ENCODE assay signal across 8 cellular contexts in genomic region chr11:65663634-65664200, GRCh38. TPM values are rescaled to one million over a fixed set of nuclear protein-coding genes. Genes with fewer than 3 reads are reported as not detected.
DNase-seq lines count a peak whose midpoint lies in the region; ATAC-seq, FAIRE-seq and TF ChIP-seq lines count a peak whose summit lies in the region.

No MANE protein-coding gene starts in this region.

- peaks cover 25 to 38% (median 35%) of the 10 kb centered on the region in 11 experiments; a peak in 20 of 22 replicates for H4K20me1 ChIP-seq in BLaER1 treated with 17β-estradiol and CSF1 and Interleukin-3, amounts not matched to agents 10 nM and 100 nM

- H3K36me3 ChIP-seq in BLaER1 treated with 17β-estradiol and CSF1 and Interleukin-3, amounts not matched to agents 10 nM and 100 nM = peaks cover 30 to 35% (median 31%) of the 10 kb centered on the region in 11 experiments

- peak overlapping the region; percentile 85 to 96 (median 91) for H3K9ac ChIP-seq in BLaER1 treated with 17β-estradiol and CSF1 and Interleukin-3, amounts not matched to agents 10 nM and 100 nM

- H3K4me1 Mint-ChIP-seq in activated T-helper 1 cell treated with anti-CD3 and anti-CD28 coated beads, Interleukin-12 subunit alpha, Interleukin-12 subunit beta, Interleukin-2, Interleukin-4 antibody, amounts not matched to agents 30 ng/mL and 10 ng/mL and 1 ng/mL, durations not matched to agents 14 hours and 24 hours and 36 hours (ENCODE audit: low read depth) = peaks cover 30% of the 10 kb centered on the region
- peaks cover 19 to 22% of the 10 kb centered on the region in 2 donors for H3K4me1 Mint-ChIP-seq in natural killer cell treated with Interleukin-12 subunit alpha and Interleukin-12 subunit beta and Interleukin-15 and Interleukin-18, amount 100 ng/mL, for 72 hours (ENCODE audit: low read depth in 2 of 2)

- H3K27ac Mint-ChIP-seq in activated T-helper 1 cell treated with anti-CD3 and anti-CD28 coated beads, Interleukin-12 subunit alpha, Interleukin-12 subunit beta, Interleukin-2, Interleukin-4 antibody, amounts not matched to agents 30 ng/mL and 10 ng/mL and 1 ng/mL, durations not matched to agents 14 hours and 24 hours and 36 hours = peak overlapping the region; percentile 93
- peak overlapping the region; percentile 89 to 93 for H3K27ac Mint-ChIP-seq in natural killer cell treated with Interleukin-12 subunit alpha and Interleukin-12 subunit beta and Interleukin-15 and Interleukin-18, amount 100 ng/mL, for 72 hours

- FAIRE-seq in urothelium cell line (lab: Jason Lieb, UNC) = no peak

- H3K27me3 Mint-ChIP-seq in activated T-helper 1 cell treated with anti-CD3 and anti-CD28 coated beads, Interleukin-12 subunit alpha, Interleukin-12 subunit beta, Interleukin-2, Interleukin-4 antibody, amounts not matched to agents 30 ng/mL and 10 ng/mL and 1 ng/mL, durations not matched to agents 14 hours and 24 hours and 36 hours (ENCODE audit: insufficient read depth) = no peaks in the 10 kb centered on the region
- H3K27me3 Mint-ChIP-seq in natural killer cell treated with Interleukin-12 subunit alpha and Interleukin-12 subunit beta and Interleukin-15 and Interleukin-18, amount 100 ng/mL, for 72 hours = no peaks in the 10 kb centered on the region

- ATAC-seq in GM19395 (IDR thresholded peaks at IDR 0.05; ENCODE audit: unreplicated experiment) = peak; percentile 11
- ATAC-seq in natural killer cell treated with Interleukin-12 subunit alpha and Interleukin-12 subunit beta and Interleukin-15 and Interleukin-18, amount 100 ng/mL, for 72 hours = peak; percentile 35 to 37

- peaks cover 23% of the 10 kb centered on the region for H3K36me3 Mint-ChIP-seq in activated T-helper 1 cell treated with anti-CD3 and anti-CD28 coated beads, Interleukin-12 subunit alpha, Interleukin-12 subunit beta, Interleukin-2, Interleukin-4 antibody, amounts not matched to agents 30 ng/mL and 10 ng/mL and 1 ng/mL, durations not matched to agents 14 hours and 24 hours and 36 hours (ENCODE audit: low read depth)
- peaks cover 15% of the 10 kb centered on the region for H3K36me3 Mint-ChIP-seq in natural killer cell treated with Interleukin-12 subunit alpha and Interleukin-12 subunit beta and Interleukin-15 and Interleukin-18, amount 100 ng/mL, for 72 hours

- peak overlapping the region; percentile 84 to 100 (median 98) for H3K4me2 ChIP-seq in BLaER1 treated with 17β-estradiol and CSF1 and Interleukin-3, amounts not matched to agents 10 nM and 100 nM

- no peaks in the 10 kb centered on the region for H3K9me3 Mint-ChIP-seq in activated T-helper 1 cell treated with anti-CD3 and anti-CD28 coated beads, Interleukin-12 subunit alpha, Interleukin-12 subunit beta, Interleukin-2, Interleukin-4 antibody, amounts not matched to agents 30 ng/mL and 10 ng/mL and 1 ng/mL, durations not matched to agents 14 hours and 24 hours and 36 hours
- H3K9me3 Mint-ChIP-seq in natural killer cell treated with Interleukin-12 subunit alpha and Interleukin-12 subunit beta and Interleukin-15 and Interleukin-18, amount 100 ng/mL, for 72 hours = no peaks in the 10 kb centered on the region

- peak overlapping the region; percentile 89 for H3K4me3 Mint-ChIP-seq in activated T-helper 1 cell treated with anti-CD3 and anti-CD28 coated beads, Interleukin-12 subunit alpha, Interleukin-12 subunit beta, Interleukin-2, Interleukin-4 antibody, amounts not matched to agents 30 ng/mL and 10 ng/mL and 1 ng/mL, durations not matched to agents 14 hours and 24 hours and 36 hours
- H3K4me3 Mint-ChIP-seq in natural killer cell treated with Interleukin-12 subunit alpha and Interleukin-12 subunit beta and Interleukin-15 and Interleukin-18, amount 100 ng/mL, for 72 hours = peak overlapping the region; percentile 89

- no peaks in the 10 kb centered on the region for H3K27me3 ChIP-seq in BLaER1 treated with 17β-estradiol and CSF1 and Interleukin-3, amounts not matched to agents 10 nM and 100 nM

- H3K4me3 ChIP-seq in BLaER1 treated with 17β-estradiol and CSF1 and Interleukin-3, amounts not matched to agents 10 nM and 100 nM = peak overlapping the region; percentile 78 to 98 (median 91)
- H3K4me3 ChIP-seq in foreskin fibroblast (ENCODE audit: low read depth in 1 of 2, low read length in 2 of 2) = peak overlapping the region; percentile 73 to 91

- intact Hi-C loops in activated T-helper 1 cell treated with anti-CD3 and anti-CD28 coated beads, Interleukin-12 subunit alpha, Interleukin-12 subunit beta, Interleukin-2, Interleukin-4 antibody, amounts not matched to agents 30 ng/mL and 10 ng/mL and 1 ng/mL, durations not matched to agents 14 hours and 24 hours and 36 hours (cut with micrococcal nuclease) = loop anchor here (1.0 to 2.0 kb wide), 7 partner anchors 48 to 339 kb away; partner anchors contain the start of genes BANF1, C11orf68, DRAP1 and EIF1AD

- no peak for TF ChIP-seq CTCF in foreskin fibroblast (IDR thresholded peaks at IDR 0.05; ENCODE audit: low read depth, low read length)

- H3K27ac ChIP-seq in BLaER1 treated with 17β-estradiol and CSF1 and Interleukin-3, amounts not matched to agents 10 nM and 100 nM = peak overlapping the region; percentile 86 to 94 (median 90)

- H3K4me1 ChIP-seq in BLaER1 treated with 17β-estradiol and CSF1 and Interleukin-3, amounts not matched to agents 10 nM and 100 nM = peaks cover 23 to 40% (median 31%) of the 10 kb centered on the region in 10 experiments

- peak; percentile 44 for DNase-seq in LHCN-M2 (ENCODE audit: low read depth)
- DNase-seq in activated T-helper 1 cell treated with anti-CD3 and anti-CD28 coated beads, Interleukin-12 subunit alpha, Interleukin-12 subunit beta, Interleukin-2, Interleukin-4 antibody, amounts not matched to agents 30 ng/mL and 10 ng/mL and 1 ng/mL, durations not matched to agents 14 hours and 24 hours and 36 hours (ENCODE audit: low spot score) = no peak
- peak; percentile 64 to 86 for DNase-seq in foreskin fibroblast
- DNase-seq in natural killer cell treated with Interleukin-12 subunit alpha and Interleukin-12 subunit beta and Interleukin-15 and Interleukin-18, amount 100 ng/mL, for 72 hours (ENCODE audit: low spot score) = no peak
- DNase-seq in urothelium cell line (ENCODE audit: low spot score) = peak; percentile 57
- DNase-seq in germinal center (ENCODE audit: low spot score) = no peak

- H3K9me3 ChIP-seq in BLaER1 treated with 17β-estradiol and CSF1 and Interleukin-3, amounts not matched to agents 10 nM and 100 nM (replicated peaks in 1 of 11) = no peaks in the 10 kb centered on the region

RNA-seq across cellular contexts. Expression of gene RELA, which starts 1.0 kb away (rescaled TPM):
- 26.5 and 34.0 TPM in 2 replicates for total RNA-seq in LHCN-M2 (2014; rRNA removed)
- 62.3 TPM for polyA plus RNA-seq in LHCN-M2 (2012)
- 102 and 104 TPM in 2 replicates for total RNA-seq in activated T-helper 1 cell treated with anti-CD3 and anti-CD28 coated beads, Interleukin-12 subunit alpha, Interleukin-12 subunit beta, Interleukin-2, Interleukin-4 antibody, amounts not matched to agents 30 ng/mL and 10 ng/mL and 1 ng/mL, durations not matched to agents 14 hours and 24 hours and 36 hours
- 10 to 100 TPM; 85.2 to 96.4 TPM for total RNA-seq in natural killer cell treated with Interleukin-12 subunit alpha and Interleukin-12 subunit beta and Interleukin-15 and Interleukin-18, amount 100 ng/mL, for 72 hours

RNA-seq across cellular contexts. Expression of gene SIPA1, which starts 25.8 kb away (rescaled TPM):
- 26.1 and 32.3 TPM in 2 replicates for total RNA-seq in LHCN-M2 (2014; rRNA removed)
- 19.7 TPM for polyA plus RNA-seq in LHCN-M2 (2012)
- total RNA-seq in activated T-helper 1 cell treated with anti-CD3 and anti-CD28 coated beads, Interleukin-12 subunit alpha, Interleukin-12 subunit beta, Interleukin-2, Interleukin-4 antibody, amounts not matched to agents 30 ng/mL and 10 ng/mL and 1 ng/mL, durations not matched to agents 14 hours and 24 hours and 36 hours = 117 and 130 TPM in 2 replicates
- 100 to 1,000 TPM; 139 to 140 TPM for total RNA-seq in natural killer cell treated with Interleukin-12 subunit alpha and Interleukin-12 subunit beta and Interleukin-15 and Interleukin-18, amount 100 ng/mL, for 72 hours

RNA-seq across cellular contexts. Expression of gene PCNX3, which starts 48.1 kb away (rescaled TPM):
- 31.4 and 31.7 TPM in 2 replicates for total RNA-seq in LHCN-M2 (2014; rRNA removed)
- polyA plus RNA-seq in LHCN-M2 (2012) = 20.0 TPM
- 55.0 and 55.2 TPM in 2 replicates for total RNA-seq in activated T-helper 1 cell treated with anti-CD3 and anti-CD28 coated beads, Interleukin-12 subunit alpha, Interleukin-12 subunit beta, Interleukin-2, Interleukin-4 antibody, amounts not matched to agents 30 ng/mL and 10 ng/mL and 1 ng/mL, durations not matched to agents 14 hours and 24 hours and 36 hours
- 10 to 100 TPM; 65.1 to 96.9 TPM for total RNA-seq in natural killer cell treated with Interleukin-12 subunit alpha and Interleukin-12 subunit beta and Interleukin-15 and Interleukin-18, amount 100 ng/mL, for 72 hours

RNA-seq across cellular contexts. Expression of gene KAT5, which starts 48.3 kb away (rescaled TPM):
- total RNA-seq in LHCN-M2 (2014; rRNA removed) = 43.1 and 47.6 TPM in 2 replicates
- 40.2 TPM for polyA plus RNA-seq in LHCN-M2 (2012)
- total RNA-seq in activated T-helper 1 cell treated with anti-CD3 and anti-CD28 coated beads, Interleukin-12 subunit alpha, Interleukin-12 subunit beta, Interleukin-2, Interleukin-4 antibody, amounts not matched to agents 30 ng/mL and 10 ng/mL and 1 ng/mL, durations not matched to agents 14 hours and 24 hours and 36 hours = 68.1 and 75.0 TPM in 2 replicates
- 10 to 100 TPM; 77.5 to 82.9 TPM for total RNA-seq in natural killer cell treated with Interleukin-12 subunit alpha and Interleukin-12 subunit beta and Interleukin-15 and Interleukin-18, amount 100 ng/mL, for 72 hours

RNA-seq across cellular contexts. Expression of gene MAP3K11, which starts 49.7 kb away (rescaled TPM):
- 33.6 and 35.3 TPM in 2 replicates for total RNA-seq in LHCN-M2 (2014; rRNA removed)
- 36.3 TPM for polyA plus RNA-seq in LHCN-M2 (2012)
- total RNA-seq in activated T-helper 1 cell treated with anti-CD3 and anti-CD28 coated beads, Interleukin-12 subunit alpha, Interleukin-12 subunit beta, Interleukin-2, Interleukin-4 antibody, amounts not matched to agents 30 ng/mL and 10 ng/mL and 1 ng/mL, durations not matched to agents 14 hours and 24 hours and 36 hours = 103 and 106 TPM in 2 replicates
- 10 to 100 TPM; 81.1 to 83.3 TPM for total RNA-seq in natural killer cell treated with Interleukin-12 subunit alpha and Interleukin-12 subunit beta and Interleukin-15 and Interleukin-18, amount 100 ng/mL, for 72 hours

Comparison
In these comparisons a context has a peak if more than half of its experiments do, and no peak if none do; other contexts are left out.
1. DNase-seq: peak in LHCN-M2 (single experiment), foreskin fibroblast (2 of 2) and urothelium cell line (single experiment); none in activated T-helper 1 cell treated with anti-CD3 and anti-CD28 coated beads, Interleukin-12 subunit alpha, Interleukin-12 subunit beta, Interleukin-2, Interleukin-4 antibody, amounts not matched to agents 30 ng/mL and 10 ng/mL and 1 ng/mL, durations not matched to agents 14 hours and 24 hours and 36 hours (single experiment), natural killer cell treated with Interleukin-12 subunit alpha and Interleukin-12 subunit beta and Interleukin-15 and Interleukin-18, amount 100 ng/mL, for 72 hours (single experiment) and germinal center (single experiment).